In genomic region chr15:77599357-77599756, GRCh38 we compare ENCODE assay signal across 29 cellular contexts. TPM values are rescaled to one million over a fixed set of nuclear protein-coding genes. Genes with fewer than 3 reads are reported as not detected.
DNase-seq lines count a peak whose midpoint lies in the region; ATAC-seq and TF ChIP-seq lines count a peak whose summit lies in the region.
"Had no signal": no experiment of that assay in that cellular context is flagged by ENCODE, and none has a peak within 500 bp of the region (broad histone marks: within the 10 kb centered on the region; RNA-seq: fewer than 3 reads in every experiment).

No MANE protein-coding gene starts in this region.

- 95 to 96% methylated on average over 11 to 14 of the region's 14 CpGs for WGBS in endodermal cell (ENCODE audit: insufficient coverage in 1 of 2, insufficient read length in 1 of 2), 2 experiments
- no CpG with 5 or more reads among the region's 14 CpGs for WGBS in trophoblast cell (ENCODE audit: extremely low coverage, insufficient coverage, insufficient read length)

- no peaks in the 10 kb centered on the region for H3K9me2 ChIP-seq in Karpas-422 (replicated peaks; ENCODE audit: insufficient read depth, low read length)

- peak overlapping the region; percentile 51 for H4K8ac ChIP-seq in trophoblast cell (ENCODE audit: low read depth, low read length)

- H3K4me3 ChIP-seq in Karpas-422 (ENCODE audit: low read length) (no peak overlapping the region), endodermal cell (ENCODE audit: low read length) (no peak overlapping the region), trophoblast cell (ENCODE audit: low read depth, low read length) (no peak overlapping the region)
- H3K4me3 ChIP-seq: coronary artery, left lung, psoas muscle, SJSA1, thyroid gland had no signal

- no peak overlapping the region for H2BK12ac ChIP-seq in trophoblast cell (ENCODE audit: low read length)

- peaks cover 13% of the 10 kb centered on the region for H3K4me1 ChIP-seq in Karpas-422 (ENCODE audit: low read length)
- H3K4me1 ChIP-seq in endodermal cell (ENCODE audit: control insufficient read depth, insufficient read depth, low read length): no peaks in the 10 kb centered on the region
- peaks cover 9 to 12% of the 10 kb centered on the region in 2 experiments for H3K4me1 ChIP-seq in trophoblast cell (ENCODE audit: control insufficient read depth in 1 of 2, insufficient read depth in 2 of 2, low read length in 2 of 2)
- H3K4me1 ChIP-seq: left lung, psoas muscle, stomach, thyroid gland had no signal

- H2AK5ac ChIP-seq in trophoblast cell (ENCODE audit: low read length): no peak overlapping the region

- ATAC-seq in effector memory CD8-positive, alpha-beta T cell (replicated peaks): no peak
- ATAC-seq: Panc1, psoas muscle, T-cell had no signal

- DNase-seq in Karpas-422 (no peak), NCI-H526 treated with DMSO at 0.1 percent for 48 hours (lab: John Stamatoyannopoulos, UW) (peak; percentile 88), endodermal cell (no peak), trophoblast cell (no peak), OCI-M2 (lab: John Stamatoyannopoulos, UW; ENCODE audit: unreplicated experiment) (no peak), SHP77 treated with DMSO at 0.1 percent for 48 hours (lab: John Stamatoyannopoulos, UW) (no peak)
- DNase-seq in effector memory CD8-positive, alpha-beta T cell: no peak
- DNase-seq: activated CD4-positive, alpha-beta T cell treated with anti-CD3 and anti-CD28 coated beads, Interleukin-2, amount 10 ng/mL, durations not matched to agents 7 days and 5 days; activated gamma-delta T cell; activated naive CD8-positive, alpha-beta T cell treated with anti-CD3 and anti-CD28 coated beads, Interleukin-2, amount 10 ng/mL, durations not matched to agents 7 days and 5 days; activated T-cell treated with anti-CD3 and anti-CD28 coated beads, Interleukin-2, amount 50 U/mL, for 1 hour; aorta; COR-L47; effector CD8-positive, alpha-beta T cell; Kasumi-1; left lung; naive B cell; NCI-H2081 treated with DMSO at 0.1 percent for 48 hours; psoas muscle; stimulated activated CD4-positive, alpha-beta T cell treated with anti-CD3 and anti-CD28 coated beads, Interleukin-4, amount 100 ng/mL, for 1 hour; stomach; T-cell; thyroid gland had no signal

- H2AFZ ChIP-seq in Karpas-422 (ENCODE audit: low read length): peak overlapping the region; percentile 40; the same call in 1 of the 2 replicates
- H2AFZ ChIP-seq in trophoblast cell (ENCODE audit: insufficient read depth, low read length, poor library complexity): no peak overlapping the region

- H4K20me1 ChIP-seq in Karpas-422 (ENCODE audit: insufficient read depth, low read depth, low read length): no peaks in the 10 kb centered on the region

- no peak overlapping the region for H2BK120ac ChIP-seq in trophoblast cell (ENCODE audit: insufficient read depth, low read length, poor library complexity)

- H3K36me3 ChIP-seq in Karpas-422 (ENCODE audit: insufficient read depth, low read length) (no peaks in the 10 kb centered on the region), endodermal cell (ENCODE audit: control insufficient read depth, insufficient read depth, low read length) (no peaks in the 10 kb centered on the region), trophoblast cell (ENCODE audit: control insufficient read depth in 1 of 2, insufficient read depth in 2 of 2, low read length in 2 of 2) (no peaks in the 10 kb centered on the region)
- H3K36me3 ChIP-seq: left lung, SJSA1, stomach, thyroid gland had no signal

- peaks cover 18% of the 10 kb centered on the region for H3K4me1 Mint-ChIP-seq in endodermal cell
- H3K4me1 Mint-ChIP-seq in effector memory CD8-positive, alpha-beta T cell (ENCODE audit: low read depth in 2 of 2): peaks cover 0 to 2% of the 10 kb centered on the region in 2 donors
- H3K4me1 Mint-ChIP-seq: activated CD4-positive, alpha-beta T cell treated with anti-CD3 and anti-CD28 coated beads, Interleukin-2, amount 10 ng/mL, durations not matched to agents 7 days and 5 days; activated naive CD8-positive, alpha-beta T cell treated with anti-CD3 and anti-CD28 coated beads, Interleukin-2, amount 10 ng/mL, durations not matched to agents 7 days and 5 days had no signal

- H3K27me3 Mint-ChIP-seq in endodermal cell (ENCODE audit: insufficient read depth): peaks cover 11% of the 10 kb centered on the region
- peaks cover 0 to 2% of the 10 kb centered on the region in 2 donors for H3K27me3 Mint-ChIP-seq in effector memory CD8-positive, alpha-beta T cell
- H3K27me3 Mint-ChIP-seq: activated naive CD8-positive, alpha-beta T cell treated with anti-CD3 and anti-CD28 coated beads, Interleukin-2, amount 10 ng/mL, durations not matched to agents 7 days and 5 days had no signal

- no peaks in the 10 kb centered on the region for H3K27me3 ChIP-seq in Karpas-422 (ENCODE audit: low read length)
- H3K27me3 ChIP-seq in endodermal cell (ENCODE audit: control insufficient read depth, insufficient read depth, low read length, poor library complexity, severe bottlenecking): no peaks in the 10 kb centered on the region
- no peaks in the 10 kb centered on the region for H3K27me3 ChIP-seq in trophoblast cell (ENCODE audit: insufficient read depth, low read length)
- H3K27me3 ChIP-seq: left lung, SJSA1, stomach, thyroid gland had no signal

- H3K4me2 ChIP-seq in Karpas-422 (ENCODE audit: low read depth, low read length, poor library complexity, severe bottlenecking) (no peak overlapping the region), trophoblast cell (ENCODE audit: low read length) (no peak overlapping the region)

- no peak overlapping the region for H3K23ac ChIP-seq in trophoblast cell (ENCODE audit: low read length)

- H3K18ac ChIP-seq in trophoblast cell (ENCODE audit: low read length): no peak overlapping the region

- H3K14ac ChIP-seq in trophoblast cell (ENCODE audit: low read length): no peak overlapping the region

- H4K91ac ChIP-seq in trophoblast cell (ENCODE audit: low read depth, low read length): peak overlapping the region; percentile 29

- H3K79me1 ChIP-seq in trophoblast cell (ENCODE audit: low read length): peaks cover 7% of the 10 kb centered on the region

- no peaks in the 10 kb centered on the region for H3K9me3 Mint-ChIP-seq in endodermal cell
- no peaks in the 10 kb centered on the region for H3K9me3 Mint-ChIP-seq in effector memory CD8-positive, alpha-beta T cell
- H3K9me3 Mint-ChIP-seq: activated CD4-positive, alpha-beta T cell treated with anti-CD3 and anti-CD28 coated beads, Interleukin-2, amount 10 ng/mL, durations not matched to agents 7 days and 5 days; activated naive CD8-positive, alpha-beta T cell treated with anti-CD3 and anti-CD28 coated beads, Interleukin-2, amount 10 ng/mL, durations not matched to agents 7 days and 5 days; H9; mesothelial cell of epicardium; naive B cell; T-cell had no signal

- H3K27ac ChIP-seq in Karpas-422 (ENCODE audit: low read length) (no peak overlapping the region), endodermal cell (ENCODE audit: low read depth, low read length) (no peak overlapping the region), trophoblast cell (ENCODE audit: low read depth, low read length) (no peak overlapping the region)
- H3K27ac ChIP-seq: C4-2B, coronary artery, psoas muscle, SJSA1, thyroid gland had no signal

- no peak overlapping the region for H4K12ac ChIP-seq in trophoblast cell (ENCODE audit: low read depth, low read length)

- TF ChIP-seq CTCF in endodermal cell (conservative IDR thresholded peaks at IDR 0.05): no peak

- H3K4me3 Mint-ChIP-seq in endodermal cell: no peak overlapping the region
- H3K4me3 Mint-ChIP-seq in effector memory CD8-positive, alpha-beta T cell: no peak overlapping the region
- H3K4me3 Mint-ChIP-seq: activated CD4-positive, alpha-beta T cell treated with anti-CD3 and anti-CD28 coated beads, Interleukin-2, amount 10 ng/mL, durations not matched to agents 7 days and 5 days; activated naive CD8-positive, alpha-beta T cell treated with anti-CD3 and anti-CD28 coated beads, Interleukin-2, amount 10 ng/mL, durations not matched to agents 7 days and 5 days; mesothelial cell of epicardium; naive B cell; T-cell had no signal

- H3K4ac ChIP-seq in trophoblast cell (ENCODE audit: low read depth, low read length): no peak overlapping the region

- H3K79me2 ChIP-seq in Karpas-422 (ENCODE audit: low read length): no peaks in the 10 kb centered on the region
- H3K79me2 ChIP-seq in trophoblast cell (ENCODE audit: control insufficient read depth, insufficient read depth, low read length, poor library complexity): no peaks in the 10 kb centered on the region

- H3K9ac ChIP-seq in Karpas-422 (ENCODE audit: low read length): no peak overlapping the region
- no peak overlapping the region for H3K9ac ChIP-seq in endodermal cell (ENCODE audit: extremely low read depth, low read length, poor library complexity, severe bottlenecking)
- H3K9ac ChIP-seq in trophoblast cell (ENCODE audit: low read length): no peak overlapping the region

- no peaks in the 10 kb centered on the region for H3K36me3 Mint-ChIP-seq in endodermal cell (ENCODE audit: low read depth)
- H3K36me3 Mint-ChIP-seq in effector memory CD8-positive, alpha-beta T cell (ENCODE audit: insufficient read depth): peaks cover 2% of the 10 kb centered on the region
- H3K36me3 Mint-ChIP-seq: activated naive CD8-positive, alpha-beta T cell treated with anti-CD3 and anti-CD28 coated beads, Interleukin-2, amount 10 ng/mL, durations not matched to agents 7 days and 5 days; mesothelial cell of epicardium; naive B cell; T-cell had no signal

- H3K27ac Mint-ChIP-seq in endodermal cell: peak overlapping the region; percentile 36
- no peak overlapping the region for H3K27ac Mint-ChIP-seq in effector memory CD8-positive, alpha-beta T cell
- H3K27ac Mint-ChIP-seq: activated CD4-positive, alpha-beta T cell treated with anti-CD3 and anti-CD28 coated beads, Interleukin-2, amount 10 ng/mL, durations not matched to agents 7 days and 5 days; activated naive CD8-positive, alpha-beta T cell treated with anti-CD3 and anti-CD28 coated beads, Interleukin-2, amount 10 ng/mL, durations not matched to agents 7 days and 5 days; mesothelial cell of epicardium; T-cell had no signal

- H3K9me3 ChIP-seq in Karpas-422 (ENCODE audit: low read length) (no peaks in the 10 kb centered on the region), endodermal cell (ENCODE audit: control insufficient read depth, low read length) (no peaks in the 10 kb centered on the region), trophoblast cell (ENCODE audit: insufficient read depth, low read depth, low read length) (no peaks in the 10 kb centered on the region)
- H3K9me3 ChIP-seq: left lung, psoas muscle, SJSA1, stomach, thyroid gland had no signal

- no peak overlapping the region for H2BK5ac ChIP-seq in trophoblast cell (ENCODE audit: low read depth, low read length, poor library complexity)

RNA-seq across cellular contexts. Expression of gene LINGO1, which starts 33.4 kb away (rescaled TPM):
- total RNA-seq in Karpas-422 (2014; rRNA removed; shearing (Covaris generic); ENCODE audit: low replicate concordance): not detected in 2 replicates
- 10 to 100 TPM in 1 of 2 donors, 1 to 10 TPM in 1; 7.9 to 19.7 TPM for total RNA-seq in endodermal cell
- 29.2 TPM for polyA plus RNA-seq in endodermal cell (2013, experiment 1 of 2)
- 22.2 TPM for polyA plus RNA-seq in endodermal cell (2013, experiment 2 of 2)
- polyA plus RNA-seq in trophoblast cell (2013): 9.3 and 10.8 TPM in 2 replicates
- total RNA-seq: activated CD4-positive, alpha-beta T cell treated with anti-CD3 and anti-CD28 coated beads, Interleukin-2, amount 10 ng/mL, durations not matched to agents 7 days and 5 days; activated naive CD8-positive, alpha-beta T cell treated with anti-CD3 and anti-CD28 coated beads, Interleukin-2, amount 10 ng/mL, durations not matched to agents 7 days and 5 days; SJSA1 had no signal
